In genomic region chr2:220937231-220937630, GRCh38 we compare ENCODE assay signal across 21 cellular contexts.
"Had no signal": no experiment of that assay in that cellular context is flagged by ENCODE, and none has a peak within 500 bp of the region (broad histone marks: within the 10 kb centered on the region; RNA-seq: fewer than 3 reads in every experiment).

No MANE protein-coding gene starts in this region.

- DNase-seq: cortex of kidney; dorsolateral prefrontal cortex; effector CD8-positive, alpha-beta T cell; foreskin melanocyte; head of caudate nucleus; hypothalamus; islet precursor cell; left lung; mesenchymal stem cell; midbrain; naive B cell; psoas muscle; retina; small intestine; stimulated activated CD4-positive, alpha-beta T cell treated with anti-CD3 and anti-CD28 coated beads, Interleukin-12 subunit alpha, Interleukin-12 subunit beta, amount 100 ng/mL, for 4 hours; stimulated activated naive CD4-positive, alpha-beta T cell; stomach; substantia nigra; trophoblast cell had no signal

- H3K4me1 ChIP-seq: left lung, stomach had no signal

- FAIRE-seq: small intestine had no signal

- H3K36me3 ChIP-seq: left lung, neutrophil, stomach had no signal

- H3K9me3 ChIP-seq: left lung, neutrophil, psoas muscle, stomach had no signal

- ATAC-seq: left lung had no signal

- H3K27me3 ChIP-seq: left lung, neutrophil, stomach had no signal

- H3K4me3 ChIP-seq: dorsolateral prefrontal cortex, left lung, lung, psoas muscle, stomach had no signal

- H3K27ac ChIP-seq: left lung, neutrophil, psoas muscle, stomach had no signal
